In the genomic region with DNA sequence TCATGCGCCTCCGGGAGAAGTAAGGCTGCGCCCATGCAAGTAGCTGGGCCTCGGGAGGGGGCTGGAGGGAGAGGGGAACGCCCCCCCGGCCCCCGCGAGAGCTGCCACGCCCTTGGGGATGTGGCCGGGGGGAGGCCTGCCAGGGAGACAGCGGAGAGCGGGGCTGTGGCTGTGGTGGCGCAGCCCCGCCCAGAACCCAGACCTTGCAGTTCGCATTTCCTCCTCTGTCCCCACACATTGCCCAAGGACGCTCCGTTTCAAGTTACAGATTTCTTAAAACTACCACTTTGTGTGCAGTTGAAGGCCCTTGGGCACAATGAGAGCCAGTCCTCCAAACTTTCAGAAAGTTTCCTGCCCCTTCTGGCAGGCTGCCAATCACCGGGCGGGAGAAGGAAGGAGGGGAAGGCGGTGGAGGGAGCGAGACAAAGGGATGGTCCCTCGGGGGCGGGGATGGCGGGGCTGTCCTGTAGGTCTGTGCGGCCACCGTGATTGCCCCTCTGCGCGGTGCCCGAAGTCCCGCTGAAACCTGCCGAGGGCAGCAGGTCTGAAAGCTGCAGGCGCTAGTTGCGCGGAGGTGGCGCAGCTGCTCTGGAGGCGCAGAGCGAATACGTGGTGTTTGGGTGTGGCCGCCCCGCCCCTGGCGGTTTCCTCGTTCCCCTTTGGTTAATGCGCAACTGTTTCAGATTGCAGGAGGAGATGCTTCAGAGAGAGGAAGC, we compare ENCODE assay signal across 8 cellular contexts. TPM values are rescaled to one million over a fixed set of nuclear protein-coding genes. Genes with fewer than 3 reads are reported as not detected.
DNase-seq lines count a peak whose midpoint lies in the region; ATAC-seq and TF ChIP-seq lines count a peak whose summit lies in the region.

No MANE protein-coding gene starts in this region.

- intact Hi-C loops in Right ventricle myocardium inferior (cut with DNase I): loop anchor here (2.0 to 5.0 kb wide), 4 partner anchors 29 to 339 kb away; a partner anchor contains a TSS

- H3K4me1 ChIP-seq in RWPE2 (ENCODE audit: insufficient read depth, poor library complexity, severe bottlenecking) (peaks cover 25% of the 10 kb centered on the region), urinary bladder (ENCODE audit: insufficient read depth) (no peaks in the 10 kb centered on the region)

- no peaks in the 10 kb centered on the region for H3K27me3 ChIP-seq in RWPE2 (ENCODE audit: insufficient read depth, poor library complexity, severe bottlenecking)

- peak overlapping the region; percentile 85 for H3K4me3 Mint-ChIP-seq in progenitor cell of endocrine pancreas (ENCODE audit: low read depth)

- peak overlapping the region; percentile 97 for H3K27ac Mint-ChIP-seq in progenitor cell of endocrine pancreas

- DNase-seq in DMS114 treated with DMSO at 0.1 percent for 48 hours (lab: John Stamatoyannopoulos, UW; ENCODE audit: unreplicated experiment) (peak; percentile 66), HUDEP-2 (lab: John Stamatoyannopoulos, UW; ENCODE audit: unreplicated experiment in 76 of 76) (peak; percentile 6 to 84 (median 66)), RWPE2 (ENCODE audit: low spot score) (peak; percentile 87), Right ventricle myocardium inferior (ENCODE audit: missing footprints) (peak; percentile 95), progenitor cell of endocrine pancreas (ENCODE audit: low spot score, unreplicated experiment) (peak; percentile 33)
- peak; percentile 53 to 89 (median 72) for DNase-seq in activated naive CD4-positive, alpha-beta T cell (lab: John Stamatoyannopoulos, UW)

- ATAC-seq in GM21390 (IDR thresholded peaks at IDR 0.05; ENCODE audit: unreplicated experiment) (peak; percentile 55), RWPE2 (ENCODE audit: low read depth) (peak; percentile 44), Right ventricle myocardium inferior (peak; percentile 52)

- H3K9me3 Mint-ChIP-seq in progenitor cell of endocrine pancreas (ENCODE audit: low read depth): no peaks in the 10 kb centered on the region

- peaks cover 8% of the 10 kb centered on the region for H3K36me3 Mint-ChIP-seq in progenitor cell of endocrine pancreas (ENCODE audit: insufficient read depth)

- under 1% methylated on average over 43 of the region's 43 CpGs for WGBS in urinary bladder

- H3K9me3 ChIP-seq in RWPE2 (ENCODE audit: severe bottlenecking): no peaks in the 10 kb centered on the region

- H3K27ac ChIP-seq in RWPE2 (ENCODE audit: poor library complexity, severe bottlenecking) (peak overlapping the region; percentile 87), urinary bladder (ENCODE audit: low read depth) (peak overlapping the region; percentile 96)

- peaks cover 43% of the 10 kb centered on the region for H3K27me3 Mint-ChIP-seq in progenitor cell of endocrine pancreas

- TF ChIP-seq CTCF in RWPE2 (IDR thresholded peaks at IDR 0.05; ENCODE audit: poor library complexity, severe bottlenecking) (no peak), progenitor cell of endocrine pancreas (IDR thresholded peaks at IDR 0.05; ENCODE audit: unreplicated experiment) (no peak)

- H3K4me3 ChIP-seq in RWPE2 (ENCODE audit: severe bottlenecking) (peak overlapping the region; percentile 73), urinary bladder (ENCODE audit: low read depth, low read length) (peak overlapping the region; percentile 83)

- H3K4me1 Mint-ChIP-seq in progenitor cell of endocrine pancreas (ENCODE audit: low read depth): peaks cover 15% of the 10 kb centered on the region

- H3K36me3 ChIP-seq in RWPE2 (ENCODE audit: low read depth) (peaks cover 50% of the 10 kb centered on the region), urinary bladder (ENCODE audit: insufficient read depth) (no peaks in the 10 kb centered on the region)

RNA-seq across cellular contexts. Expression of a gene that starts 2.1 kb away (rescaled TPM):
- 447 TPM for total RNA-seq in Right ventricle myocardium inferior
- total RNA-seq in progenitor cell of endocrine pancreas: 172 and 261 TPM in 2 replicates
- total RNA-seq in urinary bladder: 1,379 TPM
- 1,825 TPM for polyA plus RNA-seq in urinary bladder

RNA-seq across cellular contexts. Expression of a gene that starts 28.7 kb away (rescaled TPM):
- total RNA-seq in Right ventricle myocardium inferior (4.5 TPM), progenitor cell of endocrine pancreas (10.4 and 14.3 TPM in 2 replicates), urinary bladder (31.5 TPM)
- polyA plus RNA-seq in urinary bladder: 3.0 TPM

Comparison
In these comparisons a context has a peak if more than half of its experiments do, and no peak if none do; other contexts are left out.
1. Peak in every context shown above with its lines: DNase-seq, ATAC-seq, H3K4me3 ChIP-seq and H3K27ac ChIP-seq.
2. DNase-seq: peak in every context shown above with its lines; median percentile 95 in Right ventricle myocardium inferior; 87 in RWPE2; 72 in activated naive CD4-positive, alpha-beta T cell; 66 in DMS114 treated with DMSO at 0.1 percent for 48 hours; 66 in HUDEP-2; 33 in progenitor cell of endocrine pancreas.